In genomic region chr5:27639005-27639612, GRCh38 we compare ENCODE assay signal across 20 cellular contexts.
"Had no signal": no experiment of that assay in that cellular context is flagged by ENCODE, and none has a peak within 500 bp of the region (broad histone marks: within the 10 kb centered on the region; RNA-seq: fewer than 3 reads in every experiment).

No MANE protein-coding gene starts in this region.

- H3K9me3 ChIP-seq: prostate gland, suprapubic skin had no signal

- ATAC-seq: activated CD8-positive, alpha-beta T cell treated with anti-CD3 and anti-CD28 coated beads, Interleukin-2, amount 10 ng/mL, durations not matched to agents 7 days and 5 days; left lobe of liver; natural killer cell; sciatic nerve; stimulated activated naive CD8-positive, alpha-beta T cell treated with anti-CD3 and anti-CD28 coated beads, Interleukin-15, Interleukin-2, amounts not matched to agents 100 U/mL and 50 U/mL, for 24 hours had no signal

- H3K27me3 ChIP-seq: dorsolateral prefrontal cortex, esophagus squamous epithelium, spleen, suprapubic skin had no signal

- H3K36me3 ChIP-seq: esophagus squamous epithelium, prostate gland, spleen, suprapubic skin, WERI-Rb-1 had no signal

- DNase-seq: activated CD4-positive, alpha-beta T cell treated with anti-CD3 and anti-CD28 coated beads for 48 hours; activated CD8-positive, alpha-beta memory T cell treated with anti-CD3 and anti-CD28 coated beads, Interleukin-2, amount 50 U/mL, for 48 hours; activated CD8-positive, alpha-beta T cell treated with anti-CD3 and anti-CD28 coated beads, Interleukin-2, amount 10 ng/mL, durations not matched to agents 7 days and 5 days; activated naive CD4-positive, alpha-beta T cell; aorta; dorsolateral prefrontal cortex; esophagus squamous epithelium; glutamatergic neuron; mammary epithelial cell; natural killer cell; spleen; stimulated activated naive CD8-positive, alpha-beta T cell treated with anti-CD3 and anti-CD28 coated beads, Interleukin-15, Interleukin-2, amounts not matched to agents 100 U/mL and 50 U/mL, for 24 hours; T-helper 9 cell; WERI-Rb-1 had no signal

- H3K4me1 ChIP-seq: esophagus squamous epithelium, prostate gland, spleen, suprapubic skin had no signal

- H3K27ac ChIP-seq: dorsolateral prefrontal cortex, esophagus squamous epithelium, prostate gland, spleen, suprapubic skin, WERI-Rb-1 had no signal

- FAIRE-seq: bronchial epithelial cell, islet of Langerhans had no signal

- H3K4me3 ChIP-seq: dorsolateral prefrontal cortex, esophagus squamous epithelium, prostate gland, spleen, suprapubic skin had no signal
